In the genomic region with DNA sequence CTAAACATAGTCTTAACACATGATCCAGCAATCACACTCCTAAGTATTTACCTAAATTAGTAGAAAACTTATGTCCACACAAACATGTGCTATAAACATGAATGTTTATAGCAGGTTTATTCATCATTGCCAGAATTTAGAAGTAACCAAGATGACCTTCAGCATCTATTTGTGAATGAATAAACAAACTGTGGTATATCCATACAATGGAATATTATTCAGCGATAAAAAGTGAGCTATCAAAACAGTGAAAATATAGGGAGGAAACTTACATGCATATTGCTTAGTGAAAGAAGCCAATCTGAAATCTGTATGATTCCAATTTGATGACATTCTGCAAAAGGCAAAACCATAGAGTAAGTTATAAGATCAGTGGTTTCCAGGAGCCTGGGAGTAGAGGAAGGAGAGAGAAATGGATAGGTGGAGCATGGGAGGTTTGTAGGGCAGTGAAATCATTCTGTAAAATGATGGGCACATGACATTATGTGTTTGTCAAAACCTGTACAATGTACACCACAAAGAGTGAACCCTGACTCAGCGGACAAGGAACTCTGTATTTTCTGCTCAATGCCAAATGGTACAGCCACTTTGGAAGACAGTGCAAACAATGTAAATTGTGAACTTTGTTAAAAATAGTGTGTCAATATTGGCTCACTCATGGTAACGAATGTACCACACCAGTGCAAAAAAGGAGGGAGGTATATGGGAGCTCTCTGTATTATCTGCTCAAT, we compare ENCODE assay signal across 17 cellular contexts.
"Had no signal": no experiment of that assay in that cellular context is flagged by ENCODE, and none has a peak within 500 bp of the region (broad histone marks: within the 10 kb centered on the region; RNA-seq: fewer than 3 reads in every experiment).

No MANE protein-coding gene starts in this region.

- FAIRE-seq: frontal cortex, kidney, TTC549 had no signal

- H3K4me1 ChIP-seq: colonic mucosa, testis had no signal

- H3K9me3 ChIP-seq: colonic mucosa, testis, upper lobe of right lung had no signal

- H3K27ac ChIP-seq: colonic mucosa, neural progenitor cell, testis had no signal

- ATAC-seq: naive thymus-derived CD4-positive, alpha-beta T cell; sciatic nerve; upper lobe of right lung had no signal

- H3K36me3 ChIP-seq: colonic mucosa, upper lobe of right lung had no signal

- H3K4me3 ChIP-seq: colonic mucosa, neural progenitor cell, smooth muscle cell, testis, upper lobe of right lung had no signal

- DNase-seq: activated CD4-positive, alpha-beta T cell treated with anti-CD3 and anti-CD28 coated beads for 36 hours; activated CD4-positive, alpha-beta T cell treated with anti-CD3 and anti-CD28 coated beads, Interleukin-2, amount 50 U/mL, for 48 hours; activated T-cell treated with anti-CD3 and anti-CD28 coated beads for 4 hours; central memory CD4-positive, alpha-beta T cell; colonic mucosa; erythroblast; kidney; mesenchymal stem cell; naive thymus-derived CD4-positive, alpha-beta T cell; stimulated activated CD4-positive, alpha-beta T cell treated with anti-CD3 and anti-CD28 coated beads, Interleukin-4, amount 100 ng/mL, for 1 hour; testis had no signal

- H3K27me3 ChIP-seq: colonic mucosa, neural progenitor cell, testis, upper lobe of right lung had no signal
